Comparison of ENCODE assay signal across 6 cellular contexts in the genomic region with DNA sequence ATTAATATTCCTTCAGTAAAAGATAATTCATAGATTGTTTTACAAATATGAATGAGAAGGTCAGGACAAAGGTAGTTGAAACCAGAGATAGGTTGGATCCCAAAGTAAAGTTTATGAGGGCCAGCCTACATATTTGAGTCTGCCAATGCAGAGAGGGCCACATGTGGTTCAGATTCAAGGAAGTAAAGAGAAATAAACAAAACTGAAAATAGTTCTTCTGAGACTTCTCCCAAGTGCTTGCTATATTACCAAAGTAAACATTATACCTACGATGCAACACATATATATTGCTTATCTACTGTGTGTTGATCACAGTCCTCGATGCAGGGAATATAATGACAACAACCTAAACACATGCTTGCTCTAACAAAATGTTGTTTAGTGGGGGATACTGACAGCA.
"Had no signal": no experiment of that assay in that cellular context is flagged by ENCODE, and none has a peak within 500 bp of the region (broad histone marks: within the 10 kb centered on the region; RNA-seq: fewer than 3 reads in every experiment).

No MANE protein-coding gene starts in this region.

- H3K36me3 Mint-ChIP-seq: IgD-negative memory B cell had no signal

- ATAC-seq: HepG2, K562 had no signal

- FAIRE-seq: HepG2, HTR-8/SVneo, K562 had no signal

- H3K27ac ChIP-seq: HL-60 had no signal

- DNase-seq: IMR-90 had no signal

- H3K27ac Mint-ChIP-seq: IgD-negative memory B cell had no signal

- H3K27me3 Mint-ChIP-seq: IgD-negative memory B cell had no signal

- H3K4me1 Mint-ChIP-seq: IgD-negative memory B cell had no signal

- H3K4me3 Mint-ChIP-seq: IgD-negative memory B cell had no signal

- H3K4me3 ChIP-seq: K562 had no signal
